1 cellular context compared by ENCODE assay signal in the genomic region with DNA sequence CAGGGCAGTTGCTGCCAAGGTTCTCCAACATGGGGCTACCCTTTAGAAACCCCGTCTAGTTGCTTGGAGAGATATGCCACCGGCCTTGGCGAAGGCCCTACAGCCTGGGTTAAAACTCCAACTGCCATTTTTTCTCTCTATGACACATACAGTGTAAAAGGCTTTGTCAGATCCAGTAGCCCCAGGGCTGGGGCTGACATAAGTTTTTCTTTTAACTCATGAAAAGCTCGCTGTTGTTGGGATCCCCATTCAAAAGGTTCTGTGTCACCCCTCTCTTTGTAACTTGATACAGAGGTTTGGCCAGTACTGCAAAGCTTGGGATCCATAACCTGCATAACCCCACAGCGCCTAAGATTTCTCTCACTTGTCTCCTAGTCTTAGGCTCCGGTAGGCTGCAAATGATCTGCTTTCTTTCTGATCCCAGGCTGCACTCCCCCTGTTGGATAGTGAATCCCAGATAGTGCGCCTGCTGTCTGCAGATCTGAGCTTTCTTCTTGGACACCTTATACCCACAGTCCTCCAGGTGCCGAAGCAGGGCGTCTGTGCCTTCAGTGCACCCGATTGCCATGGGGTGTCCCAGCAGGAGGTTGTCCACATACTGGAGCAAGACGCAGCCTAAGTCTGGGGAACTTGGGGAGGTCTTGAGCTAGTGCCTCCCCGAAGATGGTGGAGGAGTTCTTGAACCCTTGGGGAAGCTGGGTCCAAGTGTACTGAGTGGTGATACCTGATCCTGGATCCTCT.
TF ChIP-seq lines count a peak whose summit lies in the region.

No MANE protein-coding gene starts in this region.

TF ChIP-seq in WTC11, 78 proteins besides CTCF, POLR2A, EP300 and RAD21 (continued from another document):
- TF ChIP-seq, protein P1, sequence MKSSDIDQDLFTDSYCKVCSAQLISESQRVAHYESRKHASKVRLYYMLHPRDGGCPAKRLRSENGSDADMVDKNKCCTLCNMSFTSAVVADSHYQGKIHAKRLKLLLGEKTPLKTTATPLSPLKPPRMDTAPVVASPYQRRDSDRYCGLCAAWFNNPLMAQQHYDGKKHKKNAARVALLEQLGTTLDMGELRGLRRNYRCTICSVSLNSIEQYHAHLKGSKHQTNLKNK (CRISPR knock-in tag; IDR thresholded peaks at IDR 0.05), result no peak
- TF ChIP-seq, protein P2, sequence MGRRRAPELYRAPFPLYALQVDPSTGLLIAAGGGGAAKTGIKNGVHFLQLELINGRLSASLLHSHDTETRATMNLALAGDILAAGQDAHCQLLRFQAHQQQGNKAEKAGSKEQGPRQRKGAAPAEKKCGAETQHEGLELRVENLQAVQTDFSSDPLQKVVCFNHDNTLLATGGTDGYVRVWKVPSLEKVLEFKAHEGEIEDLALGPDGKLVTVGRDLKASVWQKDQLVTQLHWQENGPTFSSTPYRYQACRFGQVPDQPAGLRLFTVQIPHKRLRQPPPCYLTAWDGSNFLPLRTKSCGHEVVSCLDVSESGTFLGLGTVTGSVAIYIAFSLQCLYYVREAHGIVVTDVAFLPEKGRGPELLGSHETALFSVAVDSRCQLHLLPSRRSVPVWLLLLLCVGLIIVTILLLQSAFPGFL (CRISPR knock-in tag; IDR thresholded peaks at IDR 0.05; ENCODE audit: borderline replicate concordance), result no peak
- TF ChIP-seq TP53 (CRISPR knock-in tag; IDR thresholded peaks at IDR 0.05) (no peak), NFE2L1 (CRISPR knock-in tag; IDR thresholded peaks at IDR 0.05) (no peak)
